In the genomic region with DNA sequence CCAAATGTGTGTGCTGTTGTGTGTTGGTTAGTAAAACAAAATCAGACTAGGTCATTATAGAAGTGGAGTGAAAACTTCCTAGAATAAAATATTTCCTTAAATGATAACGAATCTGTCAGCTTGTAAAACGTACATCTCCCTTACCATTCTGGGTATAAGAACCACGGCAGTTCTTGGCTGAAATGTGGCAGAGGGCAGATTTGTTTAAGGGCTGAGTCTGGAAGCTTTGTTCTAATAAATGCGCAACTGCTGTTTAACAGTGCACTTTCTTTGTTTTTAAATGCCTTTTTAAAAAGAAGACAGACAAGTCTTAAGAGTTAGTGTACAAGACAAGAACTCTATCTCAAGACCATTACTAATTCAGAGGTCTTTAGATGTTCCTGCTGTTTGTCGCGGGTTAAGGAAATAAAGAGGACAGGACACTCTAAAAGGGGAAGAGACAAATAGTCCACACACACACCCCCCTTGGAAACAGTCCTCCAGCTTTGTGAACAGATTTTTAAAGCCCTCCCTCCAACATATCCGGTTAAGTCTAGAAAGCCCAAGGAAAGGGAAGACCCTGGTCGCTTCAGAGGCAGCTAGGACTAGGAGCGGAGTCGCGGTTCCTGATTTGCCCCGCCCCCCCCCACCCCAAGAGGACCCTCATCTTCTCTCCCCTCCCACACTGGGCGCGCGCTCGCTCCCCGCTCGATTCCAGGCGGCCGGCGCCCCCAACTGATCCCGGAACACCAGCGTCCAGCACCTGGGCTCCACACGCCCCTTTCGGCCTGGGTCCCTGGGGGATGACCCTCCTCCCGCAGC, we compare ENCODE assay signal across 2 cellular contexts.
TF ChIP-seq lines count a peak whose summit lies in the region.

No MANE protein-coding gene starts in this region.

TF ChIP-seq in SK-N-SH, 30 proteins besides CTCF, POLR2A, EP300 and RAD21:
- TF ChIP-seq, protein P1, sequence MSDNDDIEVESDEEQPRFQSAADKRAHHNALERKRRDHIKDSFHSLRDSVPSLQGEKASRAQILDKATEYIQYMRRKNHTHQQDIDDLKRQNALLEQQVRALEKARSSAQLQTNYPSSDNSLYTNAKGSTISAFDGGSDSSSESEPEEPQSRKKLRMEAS (IDR thresholded peaks at IDR 0.05; ENCODE audit: low read depth), result peak; percentile 21; the same call in 1 of the 2 replicates
- TF ChIP-seq YY1 (IDR thresholded peaks at IDR 0.05; ENCODE audit: low read depth), result no peak
TF ChIP-seq in SK-N-SH: peak in this region for 1.

TF ChIP-seq in HepG2, 621 proteins besides CTCF, POLR2A, EP300 and RAD21:
- TF ChIP-seq ZNF383 (CRISPR knock-in tag; IDR thresholded peaks at IDR 0.05; ENCODE audit: borderline replicate concordance), result no peak
- TF ChIP-seq TBP (CRISPR knock-in tag; IDR thresholded peaks at IDR 0.05), result no peak
- no peak for TF ChIP-seq ZBTB38 (CRISPR knock-in tag; IDR thresholded peaks at IDR 0.05)
- no peak for TF ChIP-seq NFRKB (IDR thresholded peaks at IDR 0.05)
- TF ChIP-seq, protein P2, sequence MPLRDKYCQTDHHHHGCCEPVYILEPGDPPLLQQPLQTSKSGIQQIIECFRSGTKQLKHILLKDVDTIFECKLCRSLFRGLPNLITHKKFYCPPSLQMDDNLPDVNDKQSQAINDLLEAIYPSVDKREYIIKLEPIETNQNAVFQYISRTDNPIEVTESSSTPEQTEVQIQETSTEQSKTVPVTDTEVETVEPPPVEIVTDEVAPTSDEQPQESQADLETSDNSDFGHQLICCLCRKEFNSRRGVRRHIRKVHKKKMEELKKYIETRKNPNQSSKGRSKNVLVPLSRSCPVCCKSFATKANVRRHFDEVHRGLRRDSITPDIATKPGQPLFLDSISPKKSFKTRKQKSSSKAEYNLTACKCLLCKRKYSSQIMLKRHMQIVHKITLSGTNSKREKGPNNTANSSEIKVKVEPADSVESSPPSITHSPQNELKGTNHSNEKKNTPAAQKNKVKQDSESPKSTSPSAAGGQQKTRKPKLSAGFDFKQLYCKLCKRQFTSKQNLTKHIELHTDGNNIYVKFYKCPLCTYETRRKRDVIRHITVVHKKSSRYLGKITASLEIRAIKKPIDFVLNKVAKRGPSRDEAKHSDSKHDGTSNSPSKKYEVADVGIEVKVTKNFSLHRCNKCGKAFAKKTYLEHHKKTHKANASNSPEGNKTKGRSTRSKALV (CRISPR knock-in tag; IDR thresholded peaks at IDR 0.05), result no peak
- TF ChIP-seq TAF15 (IDR thresholded peaks at IDR 0.05; ENCODE audit: low read depth, low read length, poor library complexity, severe bottlenecking), result no peak
- TF ChIP-seq MED1 (CRISPR knock-in tag; IDR thresholded peaks at IDR 0.05), result no peak
- TF ChIP-seq GABPA (IDR thresholded peaks at IDR 0.05; ENCODE audit: low read depth, low read length), result peak; percentile 17; the same call in 1 of the 2 replicates
- TF ChIP-seq GABPA (CRISPR knock-in tag; IDR thresholded peaks at IDR 0.05; ENCODE audit: low read depth), result no peak
- 0 out of 2 replicates have a peak, but pooled peaks have one; percentile 32 for TF ChIP-seq ZNF850 (CRISPR knock-in tag; conservative IDR thresholded peaks at IDR 0.05)
- TF ChIP-seq ATF7-NPFF (CRISPR knock-in tag; IDR thresholded peaks at IDR 0.05; ENCODE audit: low read depth), result no peak
- no peak for TF ChIP-seq ZNF292 (CRISPR knock-in tag; IDR thresholded peaks at IDR 0.05; ENCODE audit: borderline replicate concordance, low read depth)
- no peak for TF ChIP-seq POLR2G (IDR thresholded peaks at IDR 0.05; ENCODE audit: low read depth, low read length)
- 0 out of 2 replicates have a peak, but pooled peaks have one; percentile 33 for TF ChIP-seq ZFP82 (CRISPR knock-in tag; IDR thresholded peaks at IDR 0.05; ENCODE audit: borderline replicate concordance)
- TF ChIP-seq, protein P3, sequence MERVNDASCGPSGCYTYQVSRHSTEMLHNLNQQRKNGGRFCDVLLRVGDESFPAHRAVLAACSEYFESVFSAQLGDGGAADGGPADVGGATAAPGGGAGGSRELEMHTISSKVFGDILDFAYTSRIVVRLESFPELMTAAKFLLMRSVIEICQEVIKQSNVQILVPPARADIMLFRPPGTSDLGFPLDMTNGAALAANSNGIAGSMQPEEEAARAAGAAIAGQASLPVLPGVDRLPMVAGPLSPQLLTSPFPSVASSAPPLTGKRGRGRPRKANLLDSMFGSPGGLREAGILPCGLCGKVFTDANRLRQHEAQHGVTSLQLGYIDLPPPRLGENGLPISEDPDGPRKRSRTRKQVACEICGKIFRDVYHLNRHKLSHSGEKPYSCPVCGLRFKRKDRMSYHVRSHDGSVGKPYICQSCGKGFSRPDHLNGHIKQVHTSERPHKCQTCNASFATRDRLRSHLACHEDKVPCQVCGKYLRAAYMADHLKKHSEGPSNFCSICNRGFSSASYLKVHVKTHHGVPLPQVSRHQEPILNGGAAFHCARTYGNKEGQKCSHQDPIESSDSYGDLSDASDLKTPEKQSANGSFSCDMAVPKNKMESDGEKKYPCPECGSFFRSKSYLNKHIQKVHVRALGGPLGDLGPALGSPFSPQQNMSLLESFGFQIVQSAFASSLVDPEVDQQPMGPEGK (CRISPR knock-in tag; IDR thresholded peaks at IDR 0.05), result 0 out of 2 replicates have a peak, but pooled peaks have one; percentile 38
- TF ChIP-seq, protein P4, sequence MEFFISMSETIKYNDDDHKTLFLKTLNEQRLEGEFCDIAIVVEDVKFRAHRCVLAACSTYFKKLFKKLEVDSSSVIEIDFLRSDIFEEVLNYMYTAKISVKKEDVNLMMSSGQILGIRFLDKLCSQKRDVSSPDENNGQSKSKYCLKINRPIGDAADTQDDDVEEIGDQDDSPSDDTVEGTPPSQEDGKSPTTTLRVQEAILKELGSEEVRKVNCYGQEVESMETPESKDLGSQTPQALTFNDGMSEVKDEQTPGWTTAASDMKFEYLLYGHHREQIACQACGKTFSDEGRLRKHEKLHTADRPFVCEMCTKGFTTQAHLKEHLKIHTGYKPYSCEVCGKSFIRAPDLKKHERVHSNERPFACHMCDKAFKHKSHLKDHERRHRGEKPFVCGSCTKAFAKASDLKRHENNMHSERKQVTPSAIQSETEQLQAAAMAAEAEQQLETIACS (CRISPR knock-in tag; IDR thresholded peaks at IDR 0.05), result no peak
- TF ChIP-seq, protein P5, sequence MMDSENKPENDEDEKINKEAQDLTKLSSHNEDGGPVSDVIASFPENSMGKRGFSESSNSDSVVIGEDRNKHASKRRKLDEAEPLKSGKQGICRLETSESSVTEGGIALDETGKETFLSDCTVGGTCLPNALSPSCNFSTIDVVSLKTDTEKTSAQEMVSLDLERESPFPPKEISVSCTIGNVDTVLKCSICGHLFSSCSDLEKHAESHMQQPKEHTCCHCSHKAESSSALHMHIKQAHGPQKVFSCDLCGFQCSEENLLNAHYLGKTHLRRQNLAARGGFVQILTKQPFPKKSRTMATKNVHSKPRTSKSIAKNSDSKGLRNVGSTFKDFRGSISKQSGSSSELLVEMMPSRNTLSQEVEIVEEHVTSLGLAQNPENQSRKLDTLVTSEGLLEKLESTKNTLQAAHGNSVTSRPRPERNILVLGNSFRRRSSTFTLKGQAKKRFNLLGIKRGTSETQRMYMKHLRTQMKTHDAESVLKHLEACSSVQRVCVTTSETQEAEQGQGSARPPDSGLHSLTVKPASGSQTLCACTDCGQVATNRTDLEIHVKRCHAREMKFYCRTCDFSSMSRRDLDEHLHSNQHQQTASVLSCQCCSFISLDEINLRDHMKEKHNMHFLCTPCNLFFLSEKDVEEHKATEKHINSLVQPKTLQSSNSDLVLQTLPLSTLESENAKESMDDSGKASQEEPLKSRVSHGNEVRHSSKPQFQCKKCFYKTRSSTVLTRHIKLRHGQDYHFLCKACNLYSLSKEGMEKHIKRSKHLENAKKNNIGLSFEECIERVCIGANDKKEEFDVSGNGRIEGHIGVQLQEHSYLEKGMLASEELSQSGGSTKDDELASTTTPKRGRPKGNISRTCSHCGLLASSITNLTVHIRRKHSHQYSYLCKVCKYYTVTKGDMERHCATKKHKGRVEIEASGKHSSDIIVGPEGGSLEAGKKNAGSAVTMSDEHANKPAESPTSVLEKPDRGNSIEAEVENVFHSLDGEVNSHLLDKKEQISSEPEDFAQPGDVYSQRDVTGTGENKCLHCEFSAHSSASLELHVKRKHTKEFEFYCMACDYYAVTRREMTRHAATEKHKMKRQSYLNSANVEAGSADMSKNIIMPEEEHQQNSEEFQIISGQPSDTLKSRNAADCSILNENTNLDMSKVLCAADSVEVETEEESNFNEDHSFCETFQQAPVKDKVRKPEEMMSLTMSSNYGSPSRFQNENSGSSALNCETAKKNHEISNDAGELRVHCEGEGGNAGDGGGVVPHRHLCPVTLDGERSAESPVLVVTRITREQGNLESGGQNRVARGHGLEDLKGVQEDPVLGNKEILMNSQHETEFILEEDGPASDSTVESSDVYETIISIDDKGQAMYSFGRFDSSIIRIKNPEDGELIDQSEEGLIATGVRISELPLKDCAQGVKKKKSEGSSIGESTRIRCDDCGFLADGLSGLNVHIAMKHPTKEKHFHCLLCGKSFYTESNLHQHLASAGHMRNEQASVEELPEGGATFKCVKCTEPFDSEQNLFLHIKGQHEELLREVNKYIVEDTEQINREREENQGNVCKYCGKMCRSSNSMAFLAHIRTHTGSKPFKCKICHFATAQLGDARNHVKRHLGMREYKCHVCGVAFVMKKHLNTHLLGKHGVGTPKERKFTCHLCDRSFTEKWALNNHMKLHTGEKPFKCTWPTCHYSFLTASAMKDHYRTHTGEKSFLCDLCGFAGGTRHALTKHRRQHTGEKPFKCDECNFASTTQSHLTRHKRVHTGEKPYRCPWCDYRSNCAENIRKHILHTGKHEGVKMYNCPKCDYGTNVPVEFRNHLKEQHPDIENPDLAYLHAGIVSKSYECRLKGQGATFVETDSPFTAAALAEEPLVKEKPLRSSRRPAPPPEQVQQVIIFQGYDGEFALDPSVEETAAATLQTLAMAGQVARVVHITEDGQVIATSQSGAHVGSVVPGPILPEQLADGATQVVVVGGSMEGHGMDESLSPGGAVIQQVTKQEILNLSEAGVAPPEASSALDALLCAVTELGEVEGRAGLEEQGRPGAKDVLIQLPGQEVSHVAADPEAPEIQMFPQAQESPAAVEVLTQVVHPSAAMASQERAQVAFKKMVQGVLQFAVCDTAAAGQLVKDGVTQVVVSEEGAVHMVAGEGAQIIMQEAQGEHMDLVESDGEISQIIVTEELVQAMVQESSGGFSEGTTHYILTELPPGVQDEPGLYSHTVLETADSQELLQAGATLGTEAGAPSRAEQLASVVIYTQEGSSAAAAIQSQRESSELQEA (CRISPR knock-in tag; IDR thresholded peaks at IDR 0.05; ENCODE audit: not compliant biosample characterization), result no peak
- TF ChIP-seq, protein P6, sequence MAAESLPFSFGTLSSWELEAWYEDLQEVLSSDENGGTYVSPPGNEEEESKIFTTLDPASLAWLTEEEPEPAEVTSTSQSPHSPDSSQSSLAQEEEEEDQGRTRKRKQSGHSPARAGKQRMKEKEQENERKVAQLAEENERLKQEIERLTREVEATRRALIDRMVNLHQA (CRISPR knock-in tag; IDR thresholded peaks at IDR 0.05), result no peak
- TF ChIP-seq, protein P7, sequence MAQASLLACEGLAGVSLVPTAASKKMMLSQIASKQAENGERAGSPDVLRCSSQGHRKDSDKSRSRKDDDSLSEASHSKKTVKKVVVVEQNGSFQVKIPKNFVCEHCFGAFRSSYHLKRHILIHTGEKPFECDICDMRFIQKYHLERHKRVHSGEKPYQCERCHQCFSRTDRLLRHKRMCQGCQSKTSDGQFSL (CRISPR knock-in tag; IDR thresholded peaks at IDR 0.05), result 0 out of 2 replicates have a peak, but pooled peaks have one; percentile 11
- no peak for TF ChIP-seq RELA (CRISPR knock-in tag; IDR thresholded peaks at IDR 0.05)
- TF ChIP-seq ZNF557 (CRISPR knock-in tag; IDR thresholded peaks at IDR 0.05), result no peak
- TF ChIP-seq MEF2D (CRISPR knock-in tag; IDR thresholded peaks at IDR 0.05), result no peak
- TF ChIP-seq, protein P8, sequence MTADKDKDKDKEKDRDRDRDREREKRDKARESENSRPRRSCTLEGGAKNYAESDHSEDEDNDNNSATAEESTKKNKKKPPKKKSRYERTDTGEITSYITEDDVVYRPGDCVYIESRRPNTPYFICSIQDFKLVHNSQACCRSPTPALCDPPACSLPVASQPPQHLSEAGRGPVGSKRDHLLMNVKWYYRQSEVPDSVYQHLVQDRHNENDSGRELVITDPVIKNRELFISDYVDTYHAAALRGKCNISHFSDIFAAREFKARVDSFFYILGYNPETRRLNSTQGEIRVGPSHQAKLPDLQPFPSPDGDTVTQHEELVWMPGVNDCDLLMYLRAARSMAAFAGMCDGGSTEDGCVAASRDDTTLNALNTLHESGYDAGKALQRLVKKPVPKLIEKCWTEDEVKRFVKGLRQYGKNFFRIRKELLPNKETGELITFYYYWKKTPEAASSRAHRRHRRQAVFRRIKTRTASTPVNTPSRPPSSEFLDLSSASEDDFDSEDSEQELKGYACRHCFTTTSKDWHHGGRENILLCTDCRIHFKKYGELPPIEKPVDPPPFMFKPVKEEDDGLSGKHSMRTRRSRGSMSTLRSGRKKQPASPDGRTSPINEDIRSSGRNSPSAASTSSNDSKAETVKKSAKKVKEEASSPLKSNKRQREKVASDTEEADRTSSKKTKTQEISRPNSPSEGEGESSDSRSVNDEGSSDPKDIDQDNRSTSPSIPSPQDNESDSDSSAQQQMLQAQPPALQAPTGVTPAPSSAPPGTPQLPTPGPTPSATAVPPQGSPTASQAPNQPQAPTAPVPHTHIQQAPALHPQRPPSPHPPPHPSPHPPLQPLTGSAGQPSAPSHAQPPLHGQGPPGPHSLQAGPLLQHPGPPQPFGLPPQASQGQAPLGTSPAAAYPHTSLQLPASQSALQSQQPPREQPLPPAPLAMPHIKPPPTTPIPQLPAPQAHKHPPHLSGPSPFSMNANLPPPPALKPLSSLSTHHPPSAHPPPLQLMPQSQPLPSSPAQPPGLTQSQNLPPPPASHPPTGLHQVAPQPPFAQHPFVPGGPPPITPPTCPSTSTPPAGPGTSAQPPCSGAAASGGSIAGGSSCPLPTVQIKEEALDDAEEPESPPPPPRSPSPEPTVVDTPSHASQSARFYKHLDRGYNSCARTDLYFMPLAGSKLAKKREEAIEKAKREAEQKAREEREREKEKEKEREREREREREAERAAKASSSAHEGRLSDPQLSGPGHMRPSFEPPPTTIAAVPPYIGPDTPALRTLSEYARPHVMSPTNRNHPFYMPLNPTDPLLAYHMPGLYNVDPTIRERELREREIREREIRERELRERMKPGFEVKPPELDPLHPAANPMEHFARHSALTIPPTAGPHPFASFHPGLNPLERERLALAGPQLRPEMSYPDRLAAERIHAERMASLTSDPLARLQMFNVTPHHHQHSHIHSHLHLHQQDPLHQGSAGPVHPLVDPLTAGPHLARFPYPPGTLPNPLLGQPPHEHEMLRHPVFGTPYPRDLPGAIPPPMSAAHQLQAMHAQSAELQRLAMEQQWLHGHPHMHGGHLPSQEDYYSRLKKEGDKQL (CRISPR knock-in tag; IDR thresholded peaks at IDR 0.05; ENCODE audit: low read depth), result no peak
- TF ChIP-seq PITX1 (CRISPR knock-in tag; IDR thresholded peaks at IDR 0.05), result peak; percentile 3; the same call in 1 of the 2 replicates
- TF ChIP-seq PRMT3 (CRISPR knock-in tag; IDR thresholded peaks at IDR 0.05; ENCODE audit: borderline replicate concordance, low read depth), result 0 out of 2 replicates have a peak, but pooled peaks have one; percentile 58
- TF ChIP-seq ZNF816 (CRISPR knock-in tag; IDR thresholded peaks at IDR 0.05; ENCODE audit: borderline replicate concordance), result 0 out of 2 replicates have a peak, but pooled peaks have one; percentile 13
TF ChIP-seq in HepG2: peak in this region for 8.
